Comparison of ENCODE assay signal across 8 cellular contexts in the genomic region with DNA sequence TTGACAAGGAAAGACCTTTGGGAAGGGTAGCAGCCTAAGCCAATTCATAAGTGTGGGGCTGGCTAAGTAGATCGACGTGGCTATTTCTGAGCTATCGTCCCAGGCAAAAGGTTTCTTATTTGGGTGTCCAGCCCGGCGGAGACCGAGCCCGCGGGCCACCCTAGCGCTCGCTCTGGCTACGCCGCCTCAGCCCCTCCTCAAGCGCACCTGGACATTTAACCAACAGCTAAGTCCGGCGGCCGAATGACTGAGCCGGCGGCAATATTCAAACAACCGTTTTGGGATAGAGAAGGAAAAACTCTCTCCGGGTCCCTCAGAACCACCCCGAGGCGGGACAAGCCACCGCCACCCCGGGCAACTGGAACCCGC. TPM values are rescaled to one million over a fixed set of nuclear protein-coding genes. Genes with fewer than 3 reads are reported as not detected.
DNase-seq lines count a peak whose midpoint lies in the region; ATAC-seq lines count a peak whose summit lies in the region.

No MANE protein-coding gene starts in this region.

- peak overlapping the region; percentile 74 for H3K4me3 ChIP-seq in trophoblast cell (ENCODE audit: low read depth, low read length)

- no peak overlapping the region for H2BK120ac ChIP-seq in trophoblast cell (ENCODE audit: insufficient read depth, low read length, poor library complexity)

- peak overlapping the region; percentile 59 for H3K9ac ChIP-seq in trophoblast cell (ENCODE audit: low read length)

- DNase-seq in EL = peak; percentile 34
- peak; percentile 72 for DNase-seq in HT-29 (ENCODE audit: low spot score)
- no peak for DNase-seq in activated T-helper 2 cell treated with anti-CD3 and anti-CD28 coated beads, Interferon-gamma antibody, Interleukin-2, Interleukin-4, amounts not matched to agents 10 μg/mL and 5 μg/mL and 100 μg/mL, durations not matched to agents 14 hours and 24 hours and 36 hours (ENCODE audit: low spot score)
- no peak for DNase-seq in left cardiac atrium
- peak; percentile 39 to 62 for DNase-seq in trophoblast cell
- DNase-seq in NCI-H187 (lab: John Stamatoyannopoulos, UW) = no peak
- DNase-seq in SIG-M5 (lab: John Stamatoyannopoulos, UW) = no peak

- no peak overlapping the region for H3K18ac ChIP-seq in trophoblast cell (ENCODE audit: low read length)

- no peaks in the 10 kb centered on the region for H3K27me3 Mint-ChIP-seq in activated T-helper 2 cell treated with anti-CD3 and anti-CD28 coated beads, Interferon-gamma antibody, Interleukin-2, Interleukin-4, amounts not matched to agents 10 μg/mL and 5 μg/mL and 100 μg/mL, durations not matched to agents 14 hours and 24 hours and 36 hours (ENCODE audit: low read depth)

- H3K4me1 Mint-ChIP-seq in activated T-helper 2 cell treated with anti-CD3 and anti-CD28 coated beads, Interferon-gamma antibody, Interleukin-2, Interleukin-4, amounts not matched to agents 10 μg/mL and 5 μg/mL and 100 μg/mL, durations not matched to agents 14 hours and 24 hours and 36 hours (ENCODE audit: low read depth) = peaks cover 20% of the 10 kb centered on the region

- no peaks in the 10 kb centered on the region for H3K9me3 ChIP-seq in trophoblast cell (ENCODE audit: insufficient read depth, low read depth, low read length)

- H3K36me3 Mint-ChIP-seq in activated T-helper 2 cell treated with anti-CD3 and anti-CD28 coated beads, Interferon-gamma antibody, Interleukin-2, Interleukin-4, amounts not matched to agents 10 μg/mL and 5 μg/mL and 100 μg/mL, durations not matched to agents 14 hours and 24 hours and 36 hours (ENCODE audit: low read depth) = no peaks in the 10 kb centered on the region

- no peak overlapping the region for H2AK5ac ChIP-seq in trophoblast cell (ENCODE audit: low read length)

- H3K27ac ChIP-seq in trophoblast cell (ENCODE audit: low read depth, low read length) = peak overlapping the region; percentile 63

- H3K4me2 ChIP-seq in trophoblast cell (ENCODE audit: low read length) = peak overlapping the region; percentile 76

- no peaks in the 10 kb centered on the region for H3K4me1 ChIP-seq in trophoblast cell (ENCODE audit: control insufficient read depth in 1 of 2, insufficient read depth in 2 of 2, low read length in 2 of 2)

- peak; percentile 28 for ATAC-seq in GM21515 (IDR thresholded peaks at IDR 0.05; ENCODE audit: unreplicated experiment)
- ATAC-seq in left cardiac atrium = peak; percentile 52 to 74

- H4K91ac ChIP-seq in trophoblast cell (ENCODE audit: low read depth, low read length) = peak overlapping the region; percentile 22

- intact Hi-C loops in activated T-helper 2 cell treated with anti-CD3 and anti-CD28 coated beads, Interferon-gamma antibody, Interleukin-2, Interleukin-4, amounts not matched to agents 10 μg/mL and 5 μg/mL and 100 μg/mL, durations not matched to agents 14 hours and 24 hours and 36 hours (cut with micrococcal nuclease) = loop anchor here (2.0 to 10.0 kb wide), 5 partner anchors 14 to 197 kb away; a partner anchor contains a TSS
- intact Hi-C loops in left cardiac atrium (cut with DNase I) = loop anchor here in 1 of 2 donors (10.0 kb wide), 1 partner anchor 194 kb away; no protein-coding TSS in a partner anchor

- peaks cover 4% of the 10 kb centered on the region for H3K79me1 ChIP-seq in trophoblast cell (ENCODE audit: low read length)

- no peak overlapping the region for H3K14ac ChIP-seq in trophoblast cell (ENCODE audit: low read length)

- no CpG with 5 or more reads among the region's 25 CpGs for WGBS in trophoblast cell (ENCODE audit: extremely low coverage, insufficient coverage, insufficient read length)

- H3K27ac Mint-ChIP-seq in activated T-helper 2 cell treated with anti-CD3 and anti-CD28 coated beads, Interferon-gamma antibody, Interleukin-2, Interleukin-4, amounts not matched to agents 10 μg/mL and 5 μg/mL and 100 μg/mL, durations not matched to agents 14 hours and 24 hours and 36 hours = peak overlapping the region; percentile 60

- peak overlapping the region; percentile 21 for H2AFZ ChIP-seq in trophoblast cell (ENCODE audit: insufficient read depth, low read length, poor library complexity)

- H3K4ac ChIP-seq in trophoblast cell (ENCODE audit: low read depth, low read length) = no peak overlapping the region

- H3K4me3 Mint-ChIP-seq in activated T-helper 2 cell treated with anti-CD3 and anti-CD28 coated beads, Interferon-gamma antibody, Interleukin-2, Interleukin-4, amounts not matched to agents 10 μg/mL and 5 μg/mL and 100 μg/mL, durations not matched to agents 14 hours and 24 hours and 36 hours (ENCODE audit: low read depth) = peak overlapping the region; percentile 89

- no peaks in the 10 kb centered on the region for H3K36me3 ChIP-seq in trophoblast cell (ENCODE audit: control insufficient read depth in 1 of 2, insufficient read depth in 2 of 2, low read length in 2 of 2)

- H2BK5ac ChIP-seq in trophoblast cell (ENCODE audit: low read depth, low read length, poor library complexity) = peak overlapping the region; percentile 15

- H4K12ac ChIP-seq in trophoblast cell (ENCODE audit: low read depth, low read length) = no peak overlapping the region

- H3K23ac ChIP-seq in trophoblast cell (ENCODE audit: low read length) = no peak overlapping the region

- H2BK12ac ChIP-seq in trophoblast cell (ENCODE audit: low read length) = no peak overlapping the region

- peak overlapping the region; percentile 85 for H4K8ac ChIP-seq in trophoblast cell (ENCODE audit: low read depth, low read length)

- H3K79me2 ChIP-seq in trophoblast cell (ENCODE audit: control insufficient read depth, insufficient read depth, low read length, poor library complexity) = no peaks in the 10 kb centered on the region

- no peaks in the 10 kb centered on the region for H3K27me3 ChIP-seq in trophoblast cell (ENCODE audit: insufficient read depth, low read length)

- peaks cover 4% of the 10 kb centered on the region for H3K9me3 Mint-ChIP-seq in activated T-helper 2 cell treated with anti-CD3 and anti-CD28 coated beads, Interferon-gamma antibody, Interleukin-2, Interleukin-4, amounts not matched to agents 10 μg/mL and 5 μg/mL and 100 μg/mL, durations not matched to agents 14 hours and 24 hours and 36 hours

RNA-seq across cellular contexts. Expression of a gene that starts 0.5 kb away (rescaled TPM):
- 10.1 and 11.7 TPM in 2 replicates for total RNA-seq in HT-29 (2014; rRNA removed; shearing (Covaris generic))
- total RNA-seq in activated T-helper 2 cell treated with anti-CD3 and anti-CD28 coated beads, Interferon-gamma antibody, Interleukin-2, Interleukin-4, amounts not matched to agents 10 μg/mL and 5 μg/mL and 100 μg/mL, durations not matched to agents 14 hours and 24 hours and 36 hours = 13.2 and 15.6 TPM in 2 replicates
- 10 to 100 TPM; 34.7 to 34.8 TPM for total RNA-seq in left cardiac atrium
- polyA plus RNA-seq in trophoblast cell (2013) = 14.9 and 15.7 TPM in 2 replicates

RNA-seq across cellular contexts. Expression of a gene that starts 27.9 kb away (rescaled TPM):
- not detected in 2 replicates for total RNA-seq in HT-29 (2014; rRNA removed; shearing (Covaris generic))
- total RNA-seq in activated T-helper 2 cell treated with anti-CD3 and anti-CD28 coated beads, Interferon-gamma antibody, Interleukin-2, Interleukin-4, amounts not matched to agents 10 μg/mL and 5 μg/mL and 100 μg/mL, durations not matched to agents 14 hours and 24 hours and 36 hours = not detected in 2 replicates
- total RNA-seq in left cardiac atrium = 100 to 1,000 TPM in 1 of 2 donors, 10 to 100 TPM in 1; 95.2 to 250 TPM
- 0.01 TPM in 2 replicates for polyA plus RNA-seq in trophoblast cell (2013)

Comparison
In these comparisons a context has a peak if more than half of its experiments do, and no peak if none do; other contexts are left out.
1. DNase-seq: peak in EL (single experiment), HT-29 (single experiment) and trophoblast cell (2 of 2); none in activated T-helper 2 cell treated with anti-CD3 and anti-CD28 coated beads, Interferon-gamma antibody, Interleukin-2, Interleukin-4, amounts not matched to agents 10 μg/mL and 5 μg/mL and 100 μg/mL, durations not matched to agents 14 hours and 24 hours and 36 hours (single experiment), left cardiac atrium (single experiment), NCI-H187 (0 of 2) and SIG-M5 (single experiment).
2. RNA of a gene that starts 27.9 kb away (total RNA-seq): 95.2 to 250 TPM in left cardiac atrium; not detected in HT-29 and not detected in activated T-helper 2 cell treated with anti-CD3 and anti-CD28 coated beads, Interferon-gamma antibody, Interleukin-2, Interleukin-4, amounts not matched to agents 10 μg/mL and 5 μg/mL and 100 μg/mL, durations not matched to agents 14 hours and 24 hours and 36 hours; every median in the first group is over 10 times any median in the second.